In genomic region chr5:1402611-1403255, GRCh38 we compare ENCODE assay signal across 1 cellular context.
TF ChIP-seq lines count a peak whose summit lies in the region.

No MANE protein-coding gene starts in this region.

TF ChIP-seq in H1, 55 proteins besides CTCF, POLR2A, EP300 and RAD21:
- TF ChIP-seq CHD7 (IDR thresholded peaks at IDR 0.05; ENCODE audit: insufficient replicate concordance, low read length) = no peak
- TF ChIP-seq NRF1 (IDR thresholded peaks at IDR 0.05; ENCODE audit: low read depth, low read length) = no peak
- no peak for TF ChIP-seq TEAD4 (IDR thresholded peaks at IDR 0.05; ENCODE audit: low read depth, low read length)
- TF ChIP-seq CHD2 (IDR thresholded peaks at IDR 0.05; ENCODE audit: low read length) = no peak
- no peak for TF ChIP-seq ASH2L (IDR thresholded peaks at IDR 0.05; ENCODE audit: low read length)
- no peak for TF ChIP-seq RXRA (IDR thresholded peaks at IDR 0.05; ENCODE audit: insufficient read depth, low read depth, low read length)
- TF ChIP-seq JUND (IDR thresholded peaks at IDR 0.05; ENCODE audit: low read length) = no peak
- no peak for TF ChIP-seq E2F6 (IDR thresholded peaks at IDR 0.05)
- TF ChIP-seq CREB1 (IDR thresholded peaks at IDR 0.05) = no peak
- TF ChIP-seq PHF8 (conservative IDR thresholded peaks at IDR 0.05; ENCODE audit: low read depth, low read length) = no peak
- no peak for TF ChIP-seq ZNF274 (IDR thresholded peaks at IDR 0.05; ENCODE audit: borderline replicate concordance, extremely low read depth, low read length)
